ENCODE assay signal across 22 cellular contexts in the genomic region with DNA sequence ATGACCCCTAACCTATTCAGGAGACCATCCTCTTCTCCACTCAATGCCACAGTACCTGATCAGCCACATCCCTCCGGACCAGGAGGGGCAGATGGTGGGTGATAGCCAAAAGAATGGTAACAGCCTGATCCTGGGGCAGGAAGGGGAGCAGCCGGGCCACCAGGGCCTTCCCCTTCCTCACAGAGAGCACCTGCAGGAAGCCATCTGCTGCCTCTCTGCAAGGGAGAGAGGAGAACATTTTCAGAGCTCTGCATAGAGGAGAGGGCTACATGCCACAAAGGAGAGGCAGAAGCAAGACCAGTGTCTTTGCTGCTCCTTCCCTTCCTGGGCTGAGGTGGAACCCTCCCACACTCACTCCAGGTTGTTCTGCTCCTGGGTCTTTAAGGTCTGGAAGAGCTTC. TPM values are rescaled to one million over a fixed set of nuclear protein-coding genes. Genes with fewer than 3 reads are reported as not detected.
DNase-seq lines count a peak whose midpoint lies in the region; ATAC-seq and TF ChIP-seq lines count a peak whose summit lies in the region.
"Had no signal": no experiment of that assay in that cellular context is flagged by ENCODE, and none has a peak within 500 bp of the region (broad histone marks: within the 10 kb centered on the region; RNA-seq: fewer than 3 reads in every experiment).

No MANE protein-coding gene starts in this region.

- peak; percentile 63 for DNase-seq in activated CD4-positive, alpha-beta T cell treated with anti-CD3 and anti-CD28 coated beads, Interleukin-2, amount 10 ng/mL, durations not matched to agents 24 days and 14 days
- no peak for DNase-seq in activated CD4-positive, alpha-beta T cell treated with anti-CD3 and anti-CD28 coated beads, Interleukin-2, amount 50 U/mL, for 1 hour
- no peak for DNase-seq in CD8-positive, alpha-beta T cell
- DNase-seq in activated CD8-positive, alpha-beta T cell treated with anti-CD3 and anti-CD28 coated beads for 36 hours: no peak
- DNase-seq in naive B cell (no peak), WERI-Rb-1 (no peak), superior temporal gyrus (ENCODE audit: extremely low spot score) (no peak)
- DNase-seq: amygdala; BE2C; dermis blood vessel endothelial cell; kidney; mammary epithelial cell; NCI-H2171; NCI-H524 treated with DMSO at 0.1 percent for 48 hours; retina; stimulated activated CD4-positive, alpha-beta T cell treated with anti-CD3 and anti-CD28 coated beads, Interleukin-4, amount 100 ng/mL, for 4 hours; stomach had no signal

- H3K27me3 ChIP-seq in CD8-positive, alpha-beta T cell (ENCODE audit: insufficient read depth, low read length): no peaks in the 10 kb centered on the region
- no peaks in the 10 kb centered on the region for H3K27me3 ChIP-seq in WERI-Rb-1 (ENCODE audit: insufficient read depth, low read depth, severe bottlenecking)
- H3K27me3 ChIP-seq: BE2C, stomach had no signal

- TF ChIP-seq CTCF in CD8-positive, alpha-beta T cell (IDR thresholded peaks at IDR 0.05): no peak
- TF ChIP-seq CTCF in activated CD8-positive, alpha-beta T cell treated with anti-CD3 and anti-CD28 coated beads for 36 hours (IDR thresholded peaks at IDR 0.05): no peak
- TF ChIP-seq CTCF in WERI-Rb-1 (IDR thresholded peaks at IDR 0.05; ENCODE audit: low read depth, low read length): no peak

- no peaks in the 10 kb centered on the region for H3K9me3 Mint-ChIP-seq in activated CD4-positive, alpha-beta T cell treated with anti-CD3 and anti-CD28 coated beads, Interleukin-2, amount 10 ng/mL, durations not matched to agents 24 days and 14 days
- no peaks in the 10 kb centered on the region for H3K9me3 Mint-ChIP-seq in CD8-positive, alpha-beta T cell
- H3K9me3 Mint-ChIP-seq in activated CD8-positive, alpha-beta T cell treated with anti-CD3 and anti-CD28 coated beads for 36 hours: no peaks in the 10 kb centered on the region
- no peaks in the 10 kb centered on the region for H3K9me3 Mint-ChIP-seq in naive B cell
- H3K9me3 Mint-ChIP-seq: activated T-helper 2 cell treated with anti-CD3 and anti-CD28 coated beads, Interferon-gamma antibody, Interleukin-2, Interleukin-4, amounts not matched to agents 10 μg/mL and 5 μg/mL and 100 μg/mL, durations not matched to agents 14 hours and 24 hours and 36 hours; T-helper 2 cell treated with Interferon-gamma antibody and Interleukin-4, amounts not matched to agents 5 μg/mL and 100 μg/mL, for 36 hours had no signal

- ATAC-seq in CD8-positive, alpha-beta T cell: no peak
- no peak for ATAC-seq in activated CD8-positive, alpha-beta T cell treated with anti-CD3 and anti-CD28 coated beads for 36 hours
- ATAC-seq in naive B cell (ENCODE audit: low read depth in 2 of 2): no peak
- no peak for ATAC-seq in GM19467 (IDR thresholded peaks at IDR 0.05; ENCODE audit: unreplicated experiment)

- H3K9me3 ChIP-seq in CD8-positive, alpha-beta T cell (ENCODE audit: low read length): no peaks in the 10 kb centered on the region
- no peaks in the 10 kb centered on the region for H3K9me3 ChIP-seq in WERI-Rb-1 (ENCODE audit: severe bottlenecking)
- H3K9me3 ChIP-seq: BE2C, stomach had no signal

- CTCF ChIA-PET in CD8-positive, alpha-beta T cell (lab: Charles Lee): interaction anchor here (0.9 to 1.7 kb wide), 5 partner anchors 22 to 69 kb away, joined by 3 to 9 read pairs (median 4); a partner anchor contains a TSS
- CTCF ChIA-PET in activated CD8-positive, alpha-beta T cell treated with anti-CD3 and anti-CD28 coated beads for 36 hours (lab: Charles Lee): interaction anchor here (0.9 to 9.3 kb wide), 3 partner anchors 32 to 70 kb away, joined by 3 to 197 read pairs (median 3); a partner anchor contains a TSS

- peaks cover 93% of the 10 kb centered on the region for H3K4me1 ChIP-seq in CD8-positive, alpha-beta T cell (ENCODE audit: insufficient read depth, low read length)

- H3K27ac ChIP-seq in CD8-positive, alpha-beta T cell (ENCODE audit: low read depth, low read length): no peak overlapping the region
- no peak overlapping the region for H3K27ac ChIP-seq in WERI-Rb-1
- H3K27ac ChIP-seq: stomach, VCaP had no signal

- H3K36me3 Mint-ChIP-seq in activated CD4-positive, alpha-beta T cell treated with anti-CD3 and anti-CD28 coated beads, Interleukin-2, amount 10 ng/mL, durations not matched to agents 24 days and 14 days (ENCODE audit: low read depth): peaks cover 7% of the 10 kb centered on the region
- H3K36me3 Mint-ChIP-seq in CD8-positive, alpha-beta T cell: peaks cover 11% of the 10 kb centered on the region
- peaks cover 4% of the 10 kb centered on the region for H3K36me3 Mint-ChIP-seq in activated CD8-positive, alpha-beta T cell treated with anti-CD3 and anti-CD28 coated beads for 36 hours (ENCODE audit: low read depth)
- H3K36me3 Mint-ChIP-seq in naive B cell: no peaks in the 10 kb centered on the region

- no peak overlapping the region for H3K4me3 ChIP-seq in CD8-positive, alpha-beta T cell (ENCODE audit: low read depth, low read length)
- no peak overlapping the region for H3K4me3 ChIP-seq in WERI-Rb-1 (ENCODE audit: low read depth, low read length)
- H3K4me3 ChIP-seq: stomach had no signal

- no peak overlapping the region for H3K4me3 Mint-ChIP-seq in activated CD4-positive, alpha-beta T cell treated with anti-CD3 and anti-CD28 coated beads, Interleukin-2, amount 10 ng/mL, durations not matched to agents 24 days and 14 days
- no peak overlapping the region for H3K4me3 Mint-ChIP-seq in CD8-positive, alpha-beta T cell
- H3K4me3 Mint-ChIP-seq in activated CD8-positive, alpha-beta T cell treated with anti-CD3 and anti-CD28 coated beads for 36 hours: no peak overlapping the region
- peak overlapping the region in 2 of 8 donors; percentile 25 to 34 for H3K4me3 Mint-ChIP-seq in naive B cell
- H3K4me3 Mint-ChIP-seq: T-helper 2 cell treated with Interferon-gamma antibody and Interleukin-4, amounts not matched to agents 5 μg/mL and 100 μg/mL, for 36 hours had no signal

- H3K27me3 Mint-ChIP-seq in activated CD4-positive, alpha-beta T cell treated with anti-CD3 and anti-CD28 coated beads, Interleukin-2, amount 10 ng/mL, durations not matched to agents 24 days and 14 days: no peaks in the 10 kb centered on the region
- no peaks in the 10 kb centered on the region for H3K27me3 Mint-ChIP-seq in CD8-positive, alpha-beta T cell (ENCODE audit: low read depth)
- no peaks in the 10 kb centered on the region for H3K27me3 Mint-ChIP-seq in activated CD8-positive, alpha-beta T cell treated with anti-CD3 and anti-CD28 coated beads for 36 hours
- no peaks in the 10 kb centered on the region for H3K27me3 Mint-ChIP-seq in naive B cell

- H3K36me3 ChIP-seq in CD8-positive, alpha-beta T cell (ENCODE audit: insufficient read depth, low read length): no peaks in the 10 kb centered on the region
- H3K36me3 ChIP-seq in WERI-Rb-1: no peaks in the 10 kb centered on the region
- H3K36me3 ChIP-seq: BE2C, stomach had no signal

- intact Hi-C loops in activated CD4-positive, alpha-beta T cell treated with anti-CD3 and anti-CD28 coated beads, Interleukin-2, amount 10 ng/mL, durations not matched to agents 24 days and 14 days (cut with micrococcal nuclease): no loop called here
- intact Hi-C loops in CD8-positive, alpha-beta T cell (cut with DNase I, micrococcal nuclease): loop anchor here in 1 of 2 experiments (10.0 kb wide), 1 partner anchor 244 kb away; a partner anchor contains a TSS
- intact Hi-C loops in activated CD8-positive, alpha-beta T cell treated with anti-CD3 and anti-CD28 coated beads for 36 hours (cut with micrococcal nuclease): no loop called here

- peak overlapping the region; percentile 68 for H3K27ac Mint-ChIP-seq in activated CD4-positive, alpha-beta T cell treated with anti-CD3 and anti-CD28 coated beads, Interleukin-2, amount 10 ng/mL, durations not matched to agents 24 days and 14 days
- peak overlapping the region; percentile 84 for H3K27ac Mint-ChIP-seq in CD8-positive, alpha-beta T cell
- H3K27ac Mint-ChIP-seq in activated CD8-positive, alpha-beta T cell treated with anti-CD3 and anti-CD28 coated beads for 36 hours: peak overlapping the region; percentile 66
- peak overlapping the region in 5 of 6 donors; percentile 28 to 96 (median 85) for H3K27ac Mint-ChIP-seq in naive B cell

- H3K4me1 Mint-ChIP-seq in activated CD4-positive, alpha-beta T cell treated with anti-CD3 and anti-CD28 coated beads, Interleukin-2, amount 10 ng/mL, durations not matched to agents 24 days and 14 days: peaks cover 78% of the 10 kb centered on the region
- H3K4me1 Mint-ChIP-seq in CD8-positive, alpha-beta T cell (ENCODE audit: low read depth): peaks cover 89% of the 10 kb centered on the region
- peaks cover 87% of the 10 kb centered on the region for H3K4me1 Mint-ChIP-seq in activated CD8-positive, alpha-beta T cell treated with anti-CD3 and anti-CD28 coated beads for 36 hours (ENCODE audit: low read depth)
- H3K4me1 Mint-ChIP-seq in naive B cell: peaks cover 53 to 98% (median 77%) of the 10 kb centered on the region in 3 donors

- POLR2A ChIA-PET in CD8-positive, alpha-beta T cell (lab: Charles Lee): interaction anchor here (1.0 to 35.7 kb wide), 5 partner anchors 9 to 70 kb away, joined by 3 to 1993 read pairs (median 4); a partner anchor contains a TSS
- POLR2A ChIA-PET in activated CD8-positive, alpha-beta T cell treated with anti-CD3 and anti-CD28 coated beads for 36 hours (lab: Charles Lee): interaction anchor here (1.2 to 39.8 kb wide), 3 partner anchors 9 to 118 kb away, joined by 3 to 1862 read pairs (median 75); a partner anchor contains a TSS

RNA-seq across cellular contexts. Expression of a gene that starts 5.5 kb away (rescaled TPM):
- total RNA-seq in activated CD4-positive, alpha-beta T cell treated with anti-CD3 and anti-CD28 coated beads, Interleukin-2, amount 10 ng/mL, durations not matched to agents 24 days and 14 days: 67.2 and 68.0 TPM in 2 replicates
- 10 to 100 TPM; 41.9 to 42.4 TPM for total RNA-seq in CD8-positive, alpha-beta T cell
- total RNA-seq in activated CD8-positive, alpha-beta T cell treated with anti-CD3 and anti-CD28 coated beads for 36 hours: 10 to 100 TPM; 68.6 to 71.5 TPM
- polyA plus RNA-seq in naive B cell (ENCODE audit: low read depth in 6 of 6): 10 to 100 TPM; 19.7 to 70.0 (median 53.0) TPM

RNA-seq across cellular contexts. Expression of a gene that starts 42.2 kb away (rescaled TPM):
- total RNA-seq in activated CD4-positive, alpha-beta T cell treated with anti-CD3 and anti-CD28 coated beads, Interleukin-2, amount 10 ng/mL, durations not matched to agents 24 days and 14 days: 10.9 and 13.5 TPM in 2 replicates
- 10 to 100 TPM; 32.8 to 35.7 TPM for total RNA-seq in CD8-positive, alpha-beta T cell
- 10 to 100 TPM; 16.1 to 17.8 TPM for total RNA-seq in activated CD8-positive, alpha-beta T cell treated with anti-CD3 and anti-CD28 coated beads for 36 hours
- 10 to 100 TPM in 5 of 6 donors, 1 to 10 TPM in 1; 9.3 to 28.6 (median 20.2) TPM for polyA plus RNA-seq in naive B cell (ENCODE audit: low read depth in 6 of 6)
- total RNA-seq: endothelial cell of umbilical vein, mammary epithelial cell had no signal

RNA-seq across cellular contexts. Expression of a gene that starts 42.4 kb away (rescaled TPM):
- 4,380 and 4,481 TPM in 2 replicates for total RNA-seq in activated CD4-positive, alpha-beta T cell treated with anti-CD3 and anti-CD28 coated beads, Interleukin-2, amount 10 ng/mL, durations not matched to agents 24 days and 14 days
- total RNA-seq in CD8-positive, alpha-beta T cell: 1,000 to 10,000 TPM; 4,250 to 4,545 TPM
- total RNA-seq in activated CD8-positive, alpha-beta T cell treated with anti-CD3 and anti-CD28 coated beads for 36 hours: 1,000 to 10,000 TPM; 4,476 to 4,587 TPM
- polyA plus RNA-seq in naive B cell (ENCODE audit: low read depth in 6 of 6): over 10,000 TPM; 15,630 to 30,116 (median 21,556) TPM
